ENCODE assay signal across 1 cellular context in the genomic region with DNA sequence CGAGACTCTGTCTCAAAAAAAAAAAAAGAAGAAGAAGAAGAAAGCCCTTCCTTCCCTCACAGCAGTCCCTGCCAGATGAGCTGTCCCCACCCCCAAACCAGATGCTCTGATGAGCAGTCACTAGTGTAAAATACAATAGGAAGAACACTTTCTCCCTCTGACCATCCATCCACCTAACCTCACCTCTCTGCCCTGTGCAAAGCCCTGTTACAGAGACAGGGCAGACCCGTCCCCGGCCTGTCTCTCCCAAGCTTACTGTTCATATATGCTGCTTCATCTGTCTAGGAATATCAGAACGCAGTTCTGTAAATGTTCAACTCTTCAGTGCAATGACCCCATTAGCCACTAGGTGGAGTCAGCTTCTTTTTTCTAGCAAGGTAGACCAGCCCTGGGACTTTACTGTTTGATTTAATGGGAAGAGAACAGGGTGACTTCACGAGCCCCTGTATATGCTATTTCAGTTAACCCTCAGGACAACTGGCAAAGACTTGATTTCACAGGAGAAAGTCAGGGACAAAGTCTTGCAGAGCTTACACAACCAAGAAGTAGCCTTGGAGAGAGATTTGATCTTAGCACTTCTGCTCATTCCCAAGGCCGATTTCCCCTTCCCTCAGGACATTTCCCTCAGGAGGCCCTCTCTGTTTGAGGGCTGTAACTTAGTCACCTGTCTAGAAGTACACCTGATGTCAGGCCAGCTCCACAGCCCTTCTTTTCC.
TF ChIP-seq lines count a peak whose summit lies in the region.

No MANE protein-coding gene starts in this region.

TF ChIP-seq in endothelial cell of umbilical vein, 7 proteins besides CTCF, POLR2A, EP300 and RAD21 (continued from another document):
- TF ChIP-seq FOS (IDR thresholded peaks at IDR 0.05; ENCODE audit: borderline replicate concordance, insufficient read depth, low read length) (no peak), POLR2AphosphoS5 (IDR thresholded peaks at IDR 0.05; ENCODE audit: insufficient read depth, low read depth, low read length) (no peak), GATA2 (IDR thresholded peaks at IDR 0.05; ENCODE audit: insufficient read depth, insufficient read length, low read depth, low read length) (no peak), EZH2 (IDR thresholded peaks at IDR 0.05; ENCODE audit: borderline replicate concordance, low read depth, low read length, severe bottlenecking) (no peak), MYC (IDR thresholded peaks at IDR 0.05; ENCODE audit: low read depth, low read length) (no peak)
- TF ChIP-seq, protein P1, sequence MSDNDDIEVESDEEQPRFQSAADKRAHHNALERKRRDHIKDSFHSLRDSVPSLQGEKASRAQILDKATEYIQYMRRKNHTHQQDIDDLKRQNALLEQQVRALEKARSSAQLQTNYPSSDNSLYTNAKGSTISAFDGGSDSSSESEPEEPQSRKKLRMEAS (IDR thresholded peaks at IDR 0.05; ENCODE audit: insufficient read depth, insufficient read length), result no peak
TF ChIP-seq in endothelial cell of umbilical vein: peak in this region for 0.
